1 cellular context compared by ENCODE assay signal in genomic region chr5:38258319-38259061, GRCh38.
TF ChIP-seq lines count a peak whose summit lies in the region.

Gene EGFLAM (plus strand): TSS chr5:38258559. CDS start chr5:38258755, 196 bp downstream.

TF ChIP-seq in HEK293, 187 proteins besides CTCF, POLR2A, EP300 and RAD21 (continued from another document and continues in another):
- TF ChIP-seq, protein P1, sequence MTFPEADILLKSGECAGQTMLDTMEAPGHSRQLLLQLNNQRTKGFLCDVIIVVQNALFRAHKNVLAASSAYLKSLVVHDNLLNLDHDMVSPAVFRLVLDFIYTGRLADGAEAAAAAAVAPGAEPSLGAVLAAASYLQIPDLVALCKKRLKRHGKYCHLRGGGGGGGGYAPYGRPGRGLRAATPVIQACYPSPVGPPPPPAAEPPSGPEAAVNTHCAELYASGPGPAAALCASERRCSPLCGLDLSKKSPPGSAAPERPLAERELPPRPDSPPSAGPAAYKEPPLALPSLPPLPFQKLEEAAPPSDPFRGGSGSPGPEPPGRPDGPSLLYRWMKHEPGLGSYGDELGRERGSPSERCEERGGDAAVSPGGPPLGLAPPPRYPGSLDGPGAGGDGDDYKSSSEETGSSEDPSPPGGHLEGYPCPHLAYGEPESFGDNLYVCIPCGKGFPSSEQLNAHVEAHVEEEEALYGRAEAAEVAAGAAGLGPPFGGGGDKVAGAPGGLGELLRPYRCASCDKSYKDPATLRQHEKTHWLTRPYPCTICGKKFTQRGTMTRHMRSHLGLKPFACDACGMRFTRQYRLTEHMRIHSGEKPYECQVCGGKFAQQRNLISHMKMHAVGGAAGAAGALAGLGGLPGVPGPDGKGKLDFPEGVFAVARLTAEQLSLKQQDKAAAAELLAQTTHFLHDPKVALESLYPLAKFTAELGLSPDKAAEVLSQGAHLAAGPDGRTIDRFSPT (tag by site-specific recombination; IDR thresholded peaks at IDR 0.05), result peak; percentile 31; the same call in 1 of the 2 replicates
- TF ChIP-seq ZNF112 (tag by site-specific recombination; IDR thresholded peaks at IDR 0.05) (no peak), ZNF391 (tag by site-specific recombination; IDR thresholded peaks at IDR 0.05; ENCODE audit: borderline replicate concordance, low read depth) (no peak), ZNF571 (tag by site-specific recombination; IDR thresholded peaks at IDR 0.05) (no peak), ZBTB10 (tag by site-specific recombination; IDR thresholded peaks at IDR 0.05) (peak; percentile 49; the same call in 1 of the 2 replicates), ZXDB (tag by site-specific recombination; IDR thresholded peaks at IDR 0.05) (peak; percentile 89), OVOL3 (tag by site-specific recombination; IDR thresholded peaks at IDR 0.05) (no peak; the same call in 1 of the 2 replicates), ZNF16 (tag by site-specific recombination; IDR thresholded peaks at IDR 0.05; ENCODE audit: low read depth) (no peak), ZFP69B (tag by site-specific recombination; IDR thresholded peaks at IDR 0.05) (0 out of 2 replicates have a peak, but pooled peaks have one; percentile 23), ZNF248 (tag by site-specific recombination; IDR thresholded peaks at IDR 0.05) (no peak), ZNF501 (tag by site-specific recombination; IDR thresholded peaks at IDR 0.05) (peak; percentile 71; the same call in 1 of the 2 replicates), ZNF155 (tag by site-specific recombination; IDR thresholded peaks at IDR 0.05) (no peak), ZBTB17 (tag by site-specific recombination; IDR thresholded peaks at IDR 0.05) (peak; percentile 86), BCL11B (tag by site-specific recombination; IDR thresholded peaks at IDR 0.05; ENCODE audit: low read depth) (no peak), BCL11A (tag by site-specific recombination; IDR thresholded peaks at IDR 0.05; ENCODE audit: low read depth) (no peak), ZNF585B (tag by site-specific recombination; IDR thresholded peaks at IDR 0.05) (no peak), ZNF560 (tag by site-specific recombination; IDR thresholded peaks at IDR 0.05; ENCODE audit: borderline replicate concordance) (no peak), ZNF626 (tag by site-specific recombination; IDR thresholded peaks at IDR 0.05) (no peak), ZNF610 (tag by site-specific recombination; IDR thresholded peaks at IDR 0.05; ENCODE audit: borderline replicate concordance) (peak; percentile 70), ZNF623 (tag by site-specific recombination; IDR thresholded peaks at IDR 0.05) (no peak), ZNF837 (tag by site-specific recombination; IDR thresholded peaks at IDR 0.05) (no peak), ZSCAN23 (tag by site-specific recombination; IDR thresholded peaks at IDR 0.05) (no peak), ZNF324 (tag by site-specific recombination; IDR thresholded peaks at IDR 0.05) (no peak), ZNF449 (tag by site-specific recombination; IDR thresholded peaks at IDR 0.05) (peak; percentile 46), ZNF555 (tag by site-specific recombination; conservative IDR thresholded peaks at IDR 0.05) (no peak), ZNF221 (tag by site-specific recombination; IDR thresholded peaks at IDR 0.05; ENCODE audit: borderline replicate concordance) (no peak), REPIN1 (tag by site-specific recombination; IDR thresholded peaks at IDR 0.05; ENCODE audit: low read depth) (0 out of 2 replicates have a peak, but pooled peaks have one; percentile 50), ZNF138 (tag by site-specific recombination; IDR thresholded peaks at IDR 0.05; ENCODE audit: borderline replicate concordance) (no peak), ZNF48 (tag by site-specific recombination; IDR thresholded peaks at IDR 0.05) (no peak), ZNF776 (tag by site-specific recombination; IDR thresholded peaks at IDR 0.05; ENCODE audit: borderline replicate concordance) (no peak), ZNF423 (tag by site-specific recombination; IDR thresholded peaks at IDR 0.05) (no peak), ZNF362 (tag by site-specific recombination; IDR thresholded peaks at IDR 0.05) (no peak)
- TF ChIP-seq, protein P2, sequence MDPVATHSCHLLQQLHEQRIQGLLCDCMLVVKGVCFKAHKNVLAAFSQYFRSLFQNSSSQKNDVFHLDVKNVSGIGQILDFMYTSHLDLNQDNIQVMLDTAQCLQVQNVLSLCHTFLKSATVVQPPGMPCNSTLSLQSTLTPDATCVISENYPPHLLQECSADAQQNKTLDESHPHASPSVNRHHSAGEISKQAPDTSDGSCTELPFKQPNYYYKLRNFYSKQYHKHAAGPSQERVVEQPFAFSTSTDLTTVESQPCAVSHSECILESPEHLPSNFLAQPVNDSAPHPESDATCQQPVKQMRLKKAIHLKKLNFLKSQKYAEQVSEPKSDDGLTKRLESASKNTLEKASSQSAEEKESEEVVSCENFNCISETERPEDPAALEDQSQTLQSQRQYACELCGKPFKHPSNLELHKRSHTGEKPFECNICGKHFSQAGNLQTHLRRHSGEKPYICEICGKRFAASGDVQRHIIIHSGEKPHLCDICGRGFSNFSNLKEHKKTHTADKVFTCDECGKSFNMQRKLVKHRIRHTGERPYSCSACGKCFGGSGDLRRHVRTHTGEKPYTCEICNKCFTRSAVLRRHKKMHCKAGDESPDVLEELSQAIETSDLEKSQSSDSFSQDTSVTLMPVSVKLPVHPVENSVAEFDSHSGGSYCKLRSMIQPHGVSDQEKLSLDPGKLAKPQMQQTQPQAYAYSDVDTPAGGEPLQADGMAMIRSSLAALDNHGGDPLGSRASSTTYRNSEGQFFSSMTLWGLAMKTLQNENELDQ (tag by site-specific recombination; IDR thresholded peaks at IDR 0.05; ENCODE audit: low read depth), result no peak
- TF ChIP-seq, protein P3, sequence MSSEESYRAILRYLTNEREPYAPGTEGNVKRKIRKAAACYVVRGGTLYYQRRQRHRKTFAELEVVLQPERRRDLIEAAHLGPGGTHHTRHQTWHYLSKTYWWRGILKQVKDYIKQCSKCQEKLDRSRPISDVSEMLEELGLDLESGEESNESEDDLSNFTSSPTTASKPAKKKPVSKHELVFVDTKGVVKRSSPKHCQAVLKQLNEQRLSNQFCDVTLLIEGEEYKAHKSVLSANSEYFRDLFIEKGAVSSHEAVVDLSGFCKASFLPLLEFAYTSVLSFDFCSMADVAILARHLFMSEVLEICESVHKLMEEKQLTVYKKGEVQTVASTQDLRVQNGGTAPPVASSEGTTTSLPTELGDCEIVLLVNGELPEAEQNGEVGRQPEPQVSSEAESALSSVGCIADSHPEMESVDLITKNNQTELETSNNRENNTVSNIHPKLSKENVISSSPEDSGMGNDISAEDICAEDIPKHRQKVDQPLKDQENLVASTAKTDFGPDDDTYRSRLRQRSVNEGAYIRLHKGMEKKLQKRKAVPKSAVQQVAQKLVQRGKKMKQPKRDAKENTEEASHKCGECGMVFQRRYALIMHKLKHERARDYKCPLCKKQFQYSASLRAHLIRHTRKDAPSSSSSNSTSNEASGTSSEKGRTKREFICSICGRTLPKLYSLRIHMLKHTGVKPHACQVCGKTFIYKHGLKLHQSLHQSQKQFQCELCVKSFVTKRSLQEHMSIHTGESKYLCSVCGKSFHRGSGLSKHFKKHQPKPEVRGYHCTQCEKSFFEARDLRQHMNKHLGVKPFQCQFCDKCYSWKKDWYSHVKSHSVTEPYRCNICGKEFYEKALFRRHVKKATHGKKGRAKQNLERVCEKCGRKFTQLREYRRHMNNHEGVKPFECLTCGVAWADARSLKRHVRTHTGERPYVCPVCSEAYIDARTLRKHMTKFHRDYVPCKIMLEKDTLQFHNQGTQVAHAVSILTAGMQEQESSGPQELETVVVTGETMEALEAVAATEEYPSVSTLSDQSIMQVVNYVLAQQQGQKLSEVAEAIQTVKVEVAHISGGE (tag by site-specific recombination; conservative IDR thresholded peaks at IDR 0.05; ENCODE audit: low read depth), result peak; percentile 67
- TF ChIP-seq, protein P4, sequence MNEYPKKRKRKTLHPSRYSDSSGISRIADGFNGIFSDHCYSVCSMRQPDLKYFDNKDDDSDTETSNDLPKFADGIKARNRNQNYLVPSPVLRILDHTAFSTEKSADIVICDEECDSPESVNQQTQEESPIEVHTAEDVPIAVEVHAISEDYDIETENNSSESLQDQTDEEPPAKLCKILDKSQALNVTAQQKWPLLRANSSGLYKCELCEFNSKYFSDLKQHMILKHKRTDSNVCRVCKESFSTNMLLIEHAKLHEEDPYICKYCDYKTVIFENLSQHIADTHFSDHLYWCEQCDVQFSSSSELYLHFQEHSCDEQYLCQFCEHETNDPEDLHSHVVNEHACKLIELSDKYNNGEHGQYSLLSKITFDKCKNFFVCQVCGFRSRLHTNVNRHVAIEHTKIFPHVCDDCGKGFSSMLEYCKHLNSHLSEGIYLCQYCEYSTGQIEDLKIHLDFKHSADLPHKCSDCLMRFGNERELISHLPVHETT (tag by site-specific recombination; IDR thresholded peaks at IDR 0.05), result no peak; the same call in 1 of the 2 replicates
- TF ChIP-seq, protein P5, sequence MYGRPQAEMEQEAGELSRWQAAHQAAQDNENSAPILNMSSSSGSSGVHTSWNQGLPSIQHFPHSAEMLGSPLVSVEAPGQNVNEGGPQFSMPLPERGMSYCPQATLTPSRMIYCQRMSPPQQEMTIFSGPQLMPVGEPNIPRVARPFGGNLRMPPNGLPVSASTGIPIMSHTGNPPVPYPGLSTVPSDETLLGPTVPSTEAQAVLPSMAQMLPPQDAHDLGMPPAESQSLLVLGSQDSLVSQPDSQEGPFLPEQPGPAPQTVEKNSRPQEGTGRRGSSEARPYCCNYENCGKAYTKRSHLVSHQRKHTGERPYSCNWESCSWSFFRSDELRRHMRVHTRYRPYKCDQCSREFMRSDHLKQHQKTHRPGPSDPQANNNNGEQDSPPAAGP (tag by site-specific recombination; IDR thresholded peaks at IDR 0.05), result peak; percentile 41; the same call in 1 of the 2 replicates
- TF ChIP-seq, protein P6, sequence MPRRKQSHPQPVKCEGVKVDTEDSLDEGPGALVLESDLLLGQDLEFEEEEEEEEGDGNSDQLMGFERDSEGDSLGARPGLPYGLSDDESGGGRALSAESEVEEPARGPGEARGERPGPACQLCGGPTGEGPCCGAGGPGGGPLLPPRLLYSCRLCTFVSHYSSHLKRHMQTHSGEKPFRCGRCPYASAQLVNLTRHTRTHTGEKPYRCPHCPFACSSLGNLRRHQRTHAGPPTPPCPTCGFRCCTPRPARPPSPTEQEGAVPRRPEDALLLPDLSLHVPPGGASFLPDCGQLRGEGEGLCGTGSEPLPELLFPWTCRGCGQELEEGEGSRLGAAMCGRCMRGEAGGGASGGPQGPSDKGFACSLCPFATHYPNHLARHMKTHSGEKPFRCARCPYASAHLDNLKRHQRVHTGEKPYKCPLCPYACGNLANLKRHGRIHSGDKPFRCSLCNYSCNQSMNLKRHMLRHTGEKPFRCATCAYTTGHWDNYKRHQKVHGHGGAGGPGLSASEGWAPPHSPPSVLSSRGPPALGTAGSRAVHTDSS (tag by site-specific recombination; IDR thresholded peaks at IDR 0.05), result no peak
- TF ChIP-seq, protein P7, sequence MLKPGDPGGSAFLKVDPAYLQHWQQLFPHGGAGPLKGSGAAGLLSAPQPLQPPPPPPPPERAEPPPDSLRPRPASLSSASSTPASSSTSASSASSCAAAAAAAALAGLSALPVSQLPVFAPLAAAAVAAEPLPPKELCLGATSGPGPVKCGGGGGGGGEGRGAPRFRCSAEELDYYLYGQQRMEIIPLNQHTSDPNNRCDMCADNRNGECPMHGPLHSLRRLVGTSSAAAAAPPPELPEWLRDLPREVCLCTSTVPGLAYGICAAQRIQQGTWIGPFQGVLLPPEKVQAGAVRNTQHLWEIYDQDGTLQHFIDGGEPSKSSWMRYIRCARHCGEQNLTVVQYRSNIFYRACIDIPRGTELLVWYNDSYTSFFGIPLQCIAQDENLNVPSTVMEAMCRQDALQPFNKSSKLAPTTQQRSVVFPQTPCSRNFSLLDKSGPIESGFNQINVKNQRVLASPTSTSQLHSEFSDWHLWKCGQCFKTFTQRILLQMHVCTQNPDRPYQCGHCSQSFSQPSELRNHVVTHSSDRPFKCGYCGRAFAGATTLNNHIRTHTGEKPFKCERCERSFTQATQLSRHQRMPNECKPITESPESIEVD (tag by site-specific recombination; IDR thresholded peaks at IDR 0.05), result no peak
